Comparison of ENCODE assay signal across 9 cellular contexts in genomic region chr4:7761720-7762119, GRCh38.
DNase-seq lines count a peak whose midpoint lies in the region; FAIRE-seq and TF ChIP-seq lines count a peak whose summit lies in the region.
"Had no signal": no experiment of that assay in that cellular context is flagged by ENCODE, and none has a peak within 500 bp of the region (broad histone marks: within the 10 kb centered on the region; RNA-seq: fewer than 3 reads in every experiment).

No MANE protein-coding gene starts in this region.

- H3K4me3 ChIP-seq in cardiac fibroblast (replicated peaks in 1 of 2; ENCODE audit: low read depth in 2 of 2, low read length in 2 of 2) = no peak overlapping the region
- H3K4me3 ChIP-seq: skin epidermis had no signal

- FAIRE-seq in GM19239 (lab: Jason Lieb, UNC) = peak; percentile 56

- DNase-seq in AG09319 (ENCODE audit: extremely low read depth, low read depth) (peak; percentile 14), GM19239 (ENCODE audit: insufficient read length, low spot score) (peak; percentile 76), HuH-7 (ENCODE audit: low spot score) (peak; percentile 95), cardiac fibroblast (ENCODE audit: low read depth in 2 of 2) (peak; percentile 64 to 65), kidney tubule cell (ENCODE audit: low spot score) (peak; percentile 42), NCI-H2081 treated with DMSO at 0.1 percent for 48 hours (lab: John Stamatoyannopoulos, UW) (no peak)
- DNase-seq in stimulated activated CD4-positive, alpha-beta T cell treated with anti-CD3 and anti-CD28 coated beads, TNF-alpha, amount 100 ng/mL, for 1 hour (ENCODE audit: low read depth in 3 of 3, low spot score in 1 of 3) = peak in 2 of 3 donors; percentile 18 to 35

- H3K27ac ChIP-seq in VCaP = no peak overlapping the region

- TF ChIP-seq CTCF in AG09319 (IDR thresholded peaks at IDR 0.05; ENCODE audit: low read depth, low read length) (peak; percentile 74), VCaP (conservative IDR thresholded peaks at IDR 0.05) (peak; percentile 87), cardiac fibroblast (IDR thresholded peaks at IDR 0.05; ENCODE audit: low read depth, low read length) (peak; percentile 75)
